In genomic region chr15:101207867-101208288, GRCh38 we compare ENCODE assay signal across 9 cellular contexts. TPM values are rescaled to one million over a fixed set of nuclear protein-coding genes. Genes with fewer than 3 reads are reported as not detected.
DNase-seq lines count a peak whose midpoint lies in the region; ATAC-seq and TF ChIP-seq lines count a peak whose summit lies in the region.
"Had no signal": no experiment of that assay in that cellular context is flagged by ENCODE, and none has a peak within 500 bp of the region (broad histone marks: within the 10 kb centered on the region; RNA-seq: fewer than 3 reads in every experiment).

No MANE protein-coding gene starts in this region.

- H3K27me3 ChIP-seq in gastroesophageal sphincter (no peaks in the 10 kb centered on the region), skeletal muscle tissue (ENCODE audit: control insufficient read depth in 3 of 3, insufficient read depth in 3 of 3, low read length in 3 of 3) (no peaks in the 10 kb centered on the region), prostate gland (replicated peaks; ENCODE audit: insufficient read depth) (no peaks in the 10 kb centered on the region), SJCRH30 (no peaks in the 10 kb centered on the region)
- H3K27me3 ChIP-seq: body of pancreas, pancreas had no signal

- TF ChIP-seq POLR2A in gastroesophageal sphincter (IDR thresholded peaks at IDR 0.05) = no peak
- TF ChIP-seq POLR2A in prostate gland (IDR thresholded peaks at IDR 0.05) = no peak

- intact Hi-C loops in prostate gland (cut with DNase I) = no loop called here

- H3K27ac ChIP-seq in gastroesophageal sphincter (peak overlapping the region in 2 of 4 donors; percentile 40 to 49), skeletal muscle tissue (ENCODE audit: low read depth, low read length) (peak overlapping the region; percentile 21), prostate gland (no peak overlapping the region), SJCRH30 (no peak overlapping the region)
- H3K27ac ChIP-seq: pancreas had no signal

- H3K9ac ChIP-seq in skeletal muscle tissue (ENCODE audit: low read depth in 1 of 3, low read length in 3 of 3) = no peak overlapping the region

- H3K36me3 ChIP-seq in gastroesophageal sphincter (no peaks in the 10 kb centered on the region), skeletal muscle tissue (ENCODE audit: control insufficient read depth in 3 of 3, insufficient read depth in 3 of 3, low read length in 3 of 3) (no peaks in the 10 kb centered on the region), prostate gland (no peaks in the 10 kb centered on the region), SJCRH30 (peaks cover 9% of the 10 kb centered on the region)
- H3K36me3 ChIP-seq: pancreas had no signal

- H3K4me3 ChIP-seq in gastroesophageal sphincter (no peak overlapping the region), skeletal muscle tissue (ENCODE audit: low read length in 3 of 3) (no peak overlapping the region), prostate gland (no peak overlapping the region), SJCRH30 (no peak overlapping the region)
- H3K4me3 ChIP-seq: body of pancreas, pancreas had no signal

- H3K9me3 ChIP-seq in gastroesophageal sphincter = no peaks in the 10 kb centered on the region
- no peaks in the 10 kb centered on the region for H3K9me3 ChIP-seq in skeletal muscle tissue (ENCODE audit: control insufficient read depth in 3 of 3, low read length in 3 of 3)
- no peaks in the 10 kb centered on the region for H3K9me3 ChIP-seq in prostate gland
- no peaks in the 10 kb centered on the region for H3K9me3 ChIP-seq in SJCRH30 (replicated peaks)
- H3K9me3 ChIP-seq: body of pancreas, pancreas had no signal

- TF ChIP-seq EP300 in gastroesophageal sphincter (IDR thresholded peaks at IDR 0.05) = no peak

- H3K4me1 ChIP-seq in gastroesophageal sphincter (peaks cover 9 to 87% (median 12%) of the 10 kb centered on the region in 3 donors), skeletal muscle tissue (ENCODE audit: control insufficient read depth in 3 of 3, insufficient read depth in 3 of 3, low read length in 3 of 3) (peaks cover 2 to 9% (median 7%) of the 10 kb centered on the region in 3 donors), prostate gland (replicated peaks) (peaks cover 5% of the 10 kb centered on the region), SJCRH30 (peaks cover 29% of the 10 kb centered on the region)

- ATAC-seq in gastroesophageal sphincter = peak; percentile 80
- ATAC-seq: body of pancreas had no signal

- WGBS in gastroesophageal sphincter (ENCODE audit: low coverage in 1 of 2), 2 donors = 39 to 100% methylated on average over 2 to 3 of the region's 5 CpGs
- 93% methylated on average over 5 of the region's 5 CpGs for WGBS in prostate gland

- TF ChIP-seq CTCF in gastroesophageal sphincter (IDR thresholded peaks at IDR 0.05) (no peak), prostate gland (IDR thresholded peaks at IDR 0.05) (no peak)

- DNase-seq in HT1080 (ENCODE audit: low read depth) (peak; percentile 84), SKM-1 treated with dmso at 0.1 percent for 144 hours (lab: John Stamatoyannopoulos, UW; ENCODE audit: unreplicated experiment) (peak; percentile 94), prostate gland (ENCODE audit: low spot score) (no peak), SJCRH30 (no peak), DMS53 (lab: John Stamatoyannopoulos, UW) (no peak)
- DNase-seq: pancreas had no signal

RNA-seq across cellular contexts. Expression of gene CHSY1, which starts 44.0 kb away (rescaled TPM):
- 22.6 and 26.1 TPM in 2 replicates for total RNA-seq in HT1080 (2014; rRNA removed; shearing (Covaris generic))
- 37.4 and 43.9 TPM in 2 replicates for polyA plus RNA-seq in HT1080 (2015; cell fraction: cytosol; rRNA removed)
- polyA plus RNA-seq in HT1080 (2015; cell fraction: nucleus; rRNA removed) = 28.2 and 28.5 TPM in 2 replicates
- total RNA-seq in gastroesophageal sphincter (10 to 100 TPM; 13.8 to 30.6 (median 19.9) TPM), skeletal muscle tissue (29.7 TPM), prostate gland (10 to 100 TPM; 30.4 to 46.4 TPM)
- 82.3 and 87.1 TPM in 2 replicates for total RNA-seq in SJCRH30 (2014; rRNA removed; shearing (Covaris generic))

Comparison
In these comparisons a context has a peak if more than half of its experiments do, and no peak if none do; other contexts are left out.
1. DNase-seq: peak in HT1080 (single experiment) and SKM-1 treated with dmso at 0.1 percent for 144 hours (single experiment); none in prostate gland (single experiment), SJCRH30 (0 of 2) and DMS53 (single experiment).